8 cellular contexts compared by ENCODE assay signal in the genomic region with DNA sequence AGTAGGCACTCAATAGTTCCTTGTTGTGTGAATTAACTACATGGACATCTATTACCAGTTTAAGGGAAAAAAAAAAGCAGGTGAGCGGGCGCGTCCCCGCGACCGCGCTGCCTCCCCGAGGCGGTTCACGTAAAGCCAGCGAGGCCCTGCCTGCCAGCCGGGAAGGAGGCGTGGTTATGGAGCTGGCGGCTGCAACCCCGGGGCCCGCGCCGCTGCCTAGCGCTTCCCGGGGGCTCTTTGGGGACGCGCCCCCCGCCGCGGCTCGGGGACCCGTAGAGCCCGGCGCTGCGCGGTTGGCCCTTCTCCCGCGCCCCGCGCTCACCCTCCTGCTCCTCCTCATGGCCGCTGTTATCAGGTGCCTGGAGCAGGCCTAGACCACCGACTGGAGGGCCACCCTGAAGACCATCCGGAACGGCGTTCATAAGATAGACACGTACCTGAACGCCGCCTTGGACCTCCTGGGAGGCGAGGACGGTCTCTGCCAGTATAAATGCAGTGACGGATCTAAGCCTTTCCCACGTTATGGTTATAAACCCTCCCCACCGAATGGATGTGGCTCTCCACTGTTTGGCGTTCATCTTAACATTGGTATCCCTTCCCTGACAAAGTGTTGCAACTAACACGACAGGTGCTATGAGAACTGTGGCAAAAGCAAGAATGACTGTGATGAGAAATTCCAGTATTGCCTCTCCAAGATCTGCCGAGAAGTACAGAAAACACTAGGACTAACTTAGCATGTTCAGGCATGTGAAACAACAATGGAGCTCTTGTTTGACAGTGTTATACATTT. TPM values are rescaled to one million over a fixed set of nuclear protein-coding genes. Genes with fewer than 3 reads are reported as not detected.
DNase-seq lines count a peak whose midpoint lies in the region; ATAC-seq, FAIRE-seq and TF ChIP-seq lines count a peak whose summit lies in the region.

No MANE protein-coding gene starts in this region.

- ATAC-seq in DND-41 (ENCODE audit: insufficient read depth, low read depth) = peak; percentile 54
- no peak for ATAC-seq in T-helper 17 cell
- ATAC-seq in K562 = no peak
- ATAC-seq in GM21529 (IDR thresholded peaks at IDR 0.05; ENCODE audit: unreplicated experiment) = no peak

- H3K9ac ChIP-seq in DND-41 (ENCODE audit: low read depth, low read length) (peak overlapping the region; percentile 46), K562 (ENCODE audit: insufficient read depth in 1 of 2, low read depth in 2 of 2, low read length in 2 of 2) (no peak overlapping the region)

- H3K36me3 Mint-ChIP-seq in T-helper 17 cell (ENCODE audit: low read depth) = no peaks in the 10 kb centered on the region

- POLR2A ChIA-PET in K562 (lab: Yijun Ruan, JAX) = interaction anchor here (0.6 to 1.2 kb wide), 4 partner anchors 11 to 950 kb away, joined by 3 read pairs; no protein-coding TSS in a partner anchor

- TF ChIP-seq CTCF in DND-41 (IDR thresholded peaks at IDR 0.05; ENCODE audit: borderline replicate concordance, extremely low read depth, low read length, poor library complexity, severe bottlenecking) (peak; percentile 54), NB4 (IDR thresholded peaks at IDR 0.05; ENCODE audit: low read depth, low read length) (no peak), K562 (IDR thresholded peaks at IDR 0.05 in 2 of 3, conservative IDR thresholded peaks at IDR 0.05 in 1 of 3; ENCODE audit: insufficient read depth in 2 of 3, low read depth in 1 of 3, low read length in 3 of 3) (no peak)

- no peak for TF ChIP-seq RAD21 in K562 (CRISPR knock-in tag; conservative IDR thresholded peaks at IDR 0.05 in 1 of 2, IDR thresholded peaks at IDR 0.05 in 1 of 2)

- DNase-seq in DND-41 (peak; percentile 78), NB4 (ENCODE audit: low read depth) (peak; percentile 71), T-helper 17 cell (peak; percentile 47 to 57 (median 54)), K562 (ENCODE audit: extremely low read depth in 1 of 4, low spot score in 3 of 4) (no peak), A172 (ENCODE audit: low spot score) (no peak)

- H3K9me3 ChIP-seq in DND-41 (ENCODE audit: insufficient read depth, low read length, severe bottlenecking) (no peaks in the 10 kb centered on the region), T-helper 17 cell (ENCODE audit: control insufficient read depth, low read length, poor library complexity, severe bottlenecking) (no peaks in the 10 kb centered on the region), K562 (replicated peaks; ENCODE audit: control insufficient read depth, insufficient read depth, low read depth, low read length) (no peaks in the 10 kb centered on the region), iPS-18c (ENCODE audit: control insufficient read depth, insufficient read depth, low read length) (no peaks in the 10 kb centered on the region)

- TF ChIP-seq EP300 in K562 (IDR thresholded peaks at IDR 0.05; ENCODE audit: low read length) = no peak

- 98% methylated on average over 34 of the region's 51 CpGs for WGBS in K562 (ENCODE audit: insufficient coverage, low coverage, missing lambda C conversion rate)

- no peak overlapping the region for H3K27ac Mint-ChIP-seq in T-helper 17 cell

- H3K4me3 ChIP-seq in DND-41 (ENCODE audit: low read depth in 1 of 2, low read length in 2 of 2) = peak overlapping the region; percentile 22 to 54; a peak in 3 of 4 replicates
- peak overlapping the region; percentile 46 for H3K4me3 ChIP-seq in NB4 (ENCODE audit: low read depth, low read length)
- no peak overlapping the region for H3K4me3 ChIP-seq in K562
- H3K4me3 ChIP-seq in iPS-18c (ENCODE audit: insufficient read depth, low read depth, low read length) = peak overlapping the region; percentile 61; the same call in 1 of the 2 replicates
- peak overlapping the region; percentile 19 to 52 (median 43) for H3K4me3 ChIP-seq in skin epidermis

- CTCF ChIA-PET in K562 (lab: Yijun Ruan, JAX; ENCODE audit: low intra/inter-chr PET ratio) = no interaction called here

- no peak overlapping the region for H3K27ac ChIP-seq in DND-41 (ENCODE audit: low read length)
- no peak overlapping the region for H3K27ac ChIP-seq in K562 (ENCODE audit: extremely low read depth, low read depth, low read length)
- peak overlapping the region in 19 of 21 experiments; percentile 34 to 89 (median 74) for H3K27ac ChIP-seq in skin epidermis

- H3K36me3 ChIP-seq in DND-41 (ENCODE audit: insufficient read depth, low read length) (peaks cover 33% of the 10 kb centered on the region), K562 (ENCODE audit: control insufficient read depth, insufficient read depth, low read length) (peaks cover 40% of the 10 kb centered on the region)

- peaks cover 23% of the 10 kb centered on the region for H3K79me2 ChIP-seq in DND-41 (ENCODE audit: insufficient read depth, low read length)
- peaks cover 22% of the 10 kb centered on the region for H3K79me2 ChIP-seq in K562 (ENCODE audit: control insufficient read depth, insufficient read depth, low read length)

- H3K4me2 ChIP-seq in DND-41 (ENCODE audit: insufficient read depth, low read length) = peak overlapping the region; percentile 78
- H3K4me2 ChIP-seq in K562 (ENCODE audit: insufficient read depth, low read length) = no peak overlapping the region

- BruUV-seq in K562 (replicated peaks; lab: Mats Ljungman, UMichigan) = no TSS peak

- H4K20me1 ChIP-seq in DND-41 (ENCODE audit: insufficient read depth, low read length) = 0 out of 2 replicates have a peak, but pooled peaks cover 4% of the 10 kb centered on the region
- no peaks in the 10 kb centered on the region for H4K20me1 ChIP-seq in K562 (replicated peaks; ENCODE audit: control insufficient read depth, insufficient read depth, low read length)

- in situ Hi-C loops in K562 (cut with MboI) = no loop called here

- peak overlapping the region; percentile 78 for H3K4me3 Mint-ChIP-seq in T-helper 17 cell

- peaks cover 45% of the 10 kb centered on the region for H3K4me1 ChIP-seq in DND-41 (ENCODE audit: insufficient read depth, low read length)
- H3K4me1 ChIP-seq in K562 (replicated peaks in 1 of 2; ENCODE audit: control insufficient read depth in 2 of 2, insufficient read depth in 2 of 2, low read length in 2 of 2) = peaks cover 21 to 34% of the 10 kb centered on the region in 2 experiments

- H3K4me1 Mint-ChIP-seq in T-helper 17 cell = peaks cover 22% of the 10 kb centered on the region

- H2AFZ ChIP-seq in DND-41 (ENCODE audit: low read depth, low read length) (peak overlapping the region; percentile 75), K562 (ENCODE audit: low read depth, low read length) (no peak overlapping the region)

- H3K27me3 ChIP-seq in DND-41 (ENCODE audit: insufficient read depth, low read length, poor library complexity) (no peaks in the 10 kb centered on the region), K562 (ENCODE audit: control insufficient read depth in 2 of 2, insufficient read depth in 2 of 2, low read length in 2 of 2) (no peaks in the 10 kb centered on the region)

- TF ChIP-seq POLR2A in NB4 (IDR thresholded peaks at IDR 0.05; ENCODE audit: extremely low read depth, insufficient read length) (no peak), K562 (conservative IDR thresholded peaks at IDR 0.05) (no peak)

- H3K27me3 Mint-ChIP-seq in T-helper 17 cell = no peaks in the 10 kb centered on the region

- intact Hi-C loops in K562 (cut with micrococcal nuclease) = no loop called here

- H3K9me1 ChIP-seq in K562 (ENCODE audit: control insufficient read depth, insufficient read depth, low read length) = peaks cover 5% of the 10 kb centered on the region

- no peak for FAIRE-seq in K562 (lab: Jason Lieb, UNC)

RNA-seq across cellular contexts. Expression of a gene that starts 2.6 kb away (rescaled TPM):
- total RNA-seq in T-helper 17 cell (10 to 100 TPM; 41.8 to 62.6 TPM), K562 (2014; rRNA removed) (25.5 and 29.7 TPM in 2 replicates), K562 (2014; rRNA removed; fragmentation: Illumina TruSeq; extraction: Trizol) (19.4 and 20.2 TPM in 2 replicates), K562 (2015; rRNA removed; fragmentation: Illumina TruSeq; extraction: Trizol) (25.3 and 28.6 TPM in 2 replicates), K562 (2021) (27.7 and 33.6 TPM in 2 replicates)
- 70.2 and 156 TPM in 2 replicates for total RNA-seq in K562 (2011; cell fraction: chromatin; rRNA removed; ENCODE audit: low replicate concordance)
- 81.2 and 87.4 TPM in 2 replicates for total RNA-seq in K562 (2011; cell fraction: nucleolus; rRNA removed)
- total RNA-seq in K562 (2011; cell fraction: nucleoplasm; rRNA removed) = 68.6 and 74.7 TPM in 2 replicates
- polyA plus RNA-seq in K562 (2011; rRNA removed) (12.6 and 18.9 TPM in 2 replicates), K562 (2014; fragmentation: Illumina TruSeq; extraction: Trizol) (21.1 and 25.8 TPM in 2 replicates), K562 (2014; fragmentation: Nextera tagmentation; extraction: Ambion mirVana) (1 to 10 TPM; 1.2 to 1.5 TPM), K562 (2014; rRNA removed) (22.7 and 25.6 TPM in 2 replicates)
- polyA plus RNA-seq in K562 (2011; cell fraction: cytosol; rRNA removed) = 9.4 and 12.9 TPM in 2 replicates
- polyA plus RNA-seq in K562 (2011; cell fraction: nucleus; rRNA removed) = 103 and 117 TPM in 2 replicates
- polyA plus RNA-seq in K562 (2012) = 23.4 and 39.3 TPM in 2 replicates
- polyA minus RNA-seq in K562 (2011; rRNA and poly(A)+ RNA removed) = 11.8 and 12.0 TPM in 2 replicates
- polyA minus RNA-seq in K562 (2011; cell fraction: cytosol; rRNA and poly(A)+ RNA removed) = 18.3 and 21.1 TPM in 2 replicates
- 39.9 and 50.9 TPM in 2 replicates for polyA minus RNA-seq in K562 (2011; cell fraction: nucleus; rRNA and poly(A)+ RNA removed)
- total RNA-seq in A172 (2014; rRNA removed; shearing (Covaris generic)) = 44.3 and 48.9 TPM in 2 replicates

RNA-seq across cellular contexts. Expression of a gene that starts 35.6 kb away (rescaled TPM):
- total RNA-seq in T-helper 17 cell (1 to 10 TPM; 1.2 to 2.0 TPM), K562 (2014; rRNA removed) (70.5 and 74.5 TPM in 2 replicates), K562 (2014; rRNA removed; fragmentation: Illumina TruSeq; extraction: Trizol) (66.7 and 69.9 TPM in 2 replicates), K562 (2015; rRNA removed; fragmentation: Illumina TruSeq; extraction: Trizol) (66.6 and 69.7 TPM in 2 replicates), K562 (2021) (65.8 and 72.0 TPM in 2 replicates)
- 88.1 and 106 TPM in 2 replicates for total RNA-seq in K562 (2011; cell fraction: chromatin; rRNA removed; ENCODE audit: low replicate concordance)
- total RNA-seq in K562 (2011; cell fraction: nucleolus; rRNA removed) = 51.9 and 58.0 TPM in 2 replicates
- total RNA-seq in K562 (2011; cell fraction: nucleoplasm; rRNA removed) = 48.1 and 55.9 TPM in 2 replicates
- polyA plus RNA-seq in K562 (2011; rRNA removed) (80.7 and 91.8 TPM in 2 replicates), K562 (2014; fragmentation: Illumina TruSeq; extraction: Trizol) (82.6 and 91.6 TPM in 2 replicates), K562 (2014; fragmentation: Nextera tagmentation; extraction: Ambion mirVana) (10 to 100 TPM; 26.4 to 46.9 TPM), K562 (2014; rRNA removed) (61.7 and 63.5 TPM in 2 replicates)
- polyA plus RNA-seq in K562 (2011; cell fraction: cytosol; rRNA removed) = 59.6 and 80.5 TPM in 2 replicates
- 53.3 and 69.5 TPM in 2 replicates for polyA plus RNA-seq in K562 (2011; cell fraction: nucleus; rRNA removed)
- polyA plus RNA-seq in K562 (2012) = 42.5 and 53.0 TPM in 2 replicates
- polyA minus RNA-seq in K562 (2011; rRNA and poly(A)+ RNA removed) = 103 and 109 TPM in 2 replicates
- polyA minus RNA-seq in K562 (2011; cell fraction: cytosol; rRNA and poly(A)+ RNA removed) = 47.2 and 49.7 TPM in 2 replicates
- polyA minus RNA-seq in K562 (2011; cell fraction: nucleus; rRNA and poly(A)+ RNA removed) = 26.9 and 57.0 TPM in 2 replicates
- total RNA-seq in A172 (2014; rRNA removed; shearing (Covaris generic)) = 21.1 and 24.3 TPM in 2 replicates

RNA-seq across cellular contexts. Expression of a gene that starts 35.8 kb away (rescaled TPM):
- total RNA-seq in T-helper 17 cell (10 to 100 TPM; 62.1 to 64.6 TPM), K562 (2014; rRNA removed) (53.6 and 64.4 TPM in 2 replicates), K562 (2014; rRNA removed; fragmentation: Illumina TruSeq; extraction: Trizol) (67.5 and 71.8 TPM in 2 replicates), K562 (2015; rRNA removed; fragmentation: Illumina TruSeq; extraction: Trizol) (51.0 and 58.7 TPM in 2 replicates), K562 (2021) (115 and 122 TPM in 2 replicates)
- total RNA-seq in K562 (2011; cell fraction: chromatin; rRNA removed; ENCODE audit: low replicate concordance) = 109 and 156 TPM in 2 replicates
- total RNA-seq in K562 (2011; cell fraction: nucleolus; rRNA removed) = 69.1 and 85.2 TPM in 2 replicates
- 122 and 176 TPM in 2 replicates for total RNA-seq in K562 (2011; cell fraction: nucleoplasm; rRNA removed)
- polyA plus RNA-seq in K562 (2011; rRNA removed) (89.2 and 108 TPM in 2 replicates), K562 (2014; fragmentation: Illumina TruSeq; extraction: Trizol) (120 and 133 TPM in 2 replicates), K562 (2014; fragmentation: Nextera tagmentation; extraction: Ambion mirVana) (100 to 1,000 TPM; 126 to 198 TPM), K562 (2014; rRNA removed) (54.8 and 58.6 TPM in 2 replicates)
- 37.6 and 47.6 TPM in 2 replicates for polyA plus RNA-seq in K562 (2011; cell fraction: cytosol; rRNA removed)
- polyA plus RNA-seq in K562 (2011; cell fraction: nucleus; rRNA removed) = 109 and 157 TPM in 2 replicates
- 86.3 and 96.6 TPM in 2 replicates for polyA plus RNA-seq in K562 (2012)
- polyA minus RNA-seq in K562 (2011; rRNA and poly(A)+ RNA removed) = 138 and 184 TPM in 2 replicates
- 40.4 and 45.1 TPM in 2 replicates for polyA minus RNA-seq in K562 (2011; cell fraction: cytosol; rRNA and poly(A)+ RNA removed)
- polyA minus RNA-seq in K562 (2011; cell fraction: nucleus; rRNA and poly(A)+ RNA removed) = 43.6 and 99.0 TPM in 2 replicates
- 10.1 and 10.2 TPM in 2 replicates for total RNA-seq in A172 (2014; rRNA removed; shearing (Covaris generic))

Comparison
In these comparisons a context has a peak if more than half of its experiments do, and no peak if none do; other contexts are left out.
1. DNase-seq: peak in DND-41 (single experiment), NB4 (single experiment) and T-helper 17 cell (3 of 3); none in K562 (0 of 4) and A172 (single experiment).
2. H3K27ac ChIP-seq: peak in skin epidermis (19 of 21); none in DND-41 (single experiment) and K562 (single experiment).